Comparison of ENCODE assay signal across 1 cellular context in genomic region chr12:46557539-46558373, GRCh38.
A peak's percentile ranks its signal among the peaks of the same experiment; 100 is the strongest.
TF ChIP-seq lines count a peak whose summit lies in the region.

No MANE protein-coding gene starts in this region.

TF ChIP-seq in K562, 482 proteins besides CTCF, POLR2A, EP300 and RAD21 (continued from another document and continues in another):
- TF ChIP-seq ATF6 (CRISPR knock-in tag; IDR thresholded peaks at IDR 0.05) (no peak), ZNF778 (CRISPR knock-in tag; IDR thresholded peaks at IDR 0.05) (no peak), ILF3 (IDR thresholded peaks at IDR 0.05; ENCODE audit: borderline replicate concordance) (no peak), BDP1 (IDR thresholded peaks at IDR 0.05; ENCODE audit: insufficient read depth, insufficient read length) (no peak), SPI1 (IDR thresholded peaks at IDR 0.05; ENCODE audit: borderline replicate concordance, low read depth, low read length) (no peak), ZBTB1 (CRISPR knock-in tag; IDR thresholded peaks at IDR 0.05; ENCODE audit: borderline replicate concordance, low read depth) (no peak), ZNF551 (CRISPR knock-in tag; IDR thresholded peaks at IDR 0.05) (no peak), CHAMP1 (IDR thresholded peaks at IDR 0.05) (peak; percentile 66; the same call in 1 of the 2 replicates), CBFB (CRISPR knock-in tag; IDR thresholded peaks at IDR 0.05) (no peak), FOXJ2 (tag; IDR thresholded peaks at IDR 0.05) (no peak), ZNF121 (CRISPR knock-in tag; conservative IDR thresholded peaks at IDR 0.05) (no peak), CREB3L1 (IDR thresholded peaks at IDR 0.05; ENCODE audit: borderline replicate concordance, low read depth) (no peak), NR2C2 (CRISPR knock-in tag; IDR thresholded peaks at IDR 0.05) (no peak), NR2C2 (tag; IDR thresholded peaks at IDR 0.05) (peak; percentile 46), ZNF77 (CRISPR knock-in tag; IDR thresholded peaks at IDR 0.05) (no peak), SRSF7 (optimal IDR thresholded peaks at IDR 0.05; ENCODE audit: low read depth, low read length) (no peak), ZNF324 (CRISPR knock-in tag; IDR thresholded peaks at IDR 0.05) (no peak), STAT6 (CRISPR knock-in tag; IDR thresholded peaks at IDR 0.05) (no peak), ZFP36 (IDR thresholded peaks at IDR 0.05; ENCODE audit: low read depth, low read length, partially characterized antibody) (no peak), ZFX (CRISPR knock-in tag; IDR thresholded peaks at IDR 0.05) (no peak), OTX1 (CRISPR knock-in tag; IDR thresholded peaks at IDR 0.05) (no peak), HCFC1 (IDR thresholded peaks at IDR 0.05; ENCODE audit: low read depth, low read length) (no peak), PRPF4 (IDR thresholded peaks at IDR 0.05; ENCODE audit: insufficient read depth, low read depth, low read length, poor library complexity, severe bottlenecking) (no peak), KDM5B (IDR thresholded peaks at IDR 0.05; ENCODE audit: insufficient replicate concordance, low read depth, low read length) (no peak), DACH1 (IDR thresholded peaks at IDR 0.05; ENCODE audit: partially characterized antibody) (no peak), CXXC5 (CRISPR knock-in tag; IDR thresholded peaks at IDR 0.05) (peak; percentile 70), CSDE1 (IDR thresholded peaks at IDR 0.05) (no peak), SMAD4 (CRISPR knock-in tag; conservative IDR thresholded peaks at IDR 0.05) (peak; percentile 84), ZNF253 (CRISPR knock-in tag; conservative IDR thresholded peaks at IDR 0.05) (no peak), ZNF311 (CRISPR knock-in tag; IDR thresholded peaks at IDR 0.05) (0 out of 2 replicates have a peak, but pooled peaks have one; percentile 70), NFRKB (IDR thresholded peaks at IDR 0.05; ENCODE audit: low read depth) (peak; percentile 94), GTF2F1 (IDR thresholded peaks at IDR 0.05; ENCODE audit: low read depth, low read length) (no peak), ZNF140 (CRISPR knock-in tag; IDR thresholded peaks at IDR 0.05) (no peak), ZNF592 (IDR thresholded peaks at IDR 0.05) (peak; percentile 61), ZNF764 (CRISPR knock-in tag; IDR thresholded peaks at IDR 0.05; ENCODE audit: low read depth) (no peak), CREB5 (CRISPR knock-in tag; IDR thresholded peaks at IDR 0.05) (0 out of 2 replicates have a peak, but pooled peaks have one; percentile 61), CC2D1A (IDR thresholded peaks at IDR 0.05) (peak; percentile 19; the same call in 1 of the 2 replicates), NFXL1 (CRISPR knock-in tag; IDR thresholded peaks at IDR 0.05) (no peak; the same call in 1 of the 2 replicates), ILK (tag; IDR thresholded peaks at IDR 0.05; ENCODE audit: borderline replicate concordance, low read depth) (no peak), SRF (CRISPR knock-in tag; IDR thresholded peaks at IDR 0.05) (no peak), TCFL5 (CRISPR knock-in tag; conservative IDR thresholded peaks at IDR 0.05) (0 out of 2 replicates have a peak, but pooled peaks have one; percentile 56), KLF1 (tag; IDR thresholded peaks at IDR 0.05) (no peak), ZNF830 (CRISPR knock-in tag; IDR thresholded peaks at IDR 0.05) (no peak), TBP (optimal IDR thresholded peaks at IDR 0.05; ENCODE audit: low read depth, low read length) (no peak), HMG20B (CRISPR knock-in tag; IDR thresholded peaks at IDR 0.05) (no peak), SOX6 (IDR thresholded peaks at IDR 0.05) (peak; percentile 44; the same call in 1 of the 2 replicates), MCM5 (IDR thresholded peaks at IDR 0.05; ENCODE audit: low read depth) (no peak), THRA (IDR thresholded peaks at IDR 0.05) (no peak), SRSF1 (IDR thresholded peaks at IDR 0.05; ENCODE audit: low read depth, low read length) (no peak), POU5F1 (IDR thresholded peaks at IDR 0.05; ENCODE audit: borderline replicate concordance, low read depth, low read length, partially characterized antibody) (no peak), E2F8 (IDR thresholded peaks at IDR 0.05; ENCODE audit: low read depth, partially characterized antibody) (no peak), MCM7 (IDR thresholded peaks at IDR 0.05) (no peak), MTA2 (IDR thresholded peaks at IDR 0.05; ENCODE audit: low read depth) (peak; percentile 29; the same call in 1 of the 2 replicates), ETV5 (CRISPR knock-in tag; IDR thresholded peaks at IDR 0.05; ENCODE audit: low read depth) (no peak), PHTF2 (CRISPR knock-in tag; IDR thresholded peaks at IDR 0.05) (no peak), CBFA2T2 (conservative IDR thresholded peaks at IDR 0.05) (no peak)
